Comparison of ENCODE assay signal across 1 cellular context in genomic region chr11:125111341-125112234, GRCh38.
TF ChIP-seq lines count a peak whose summit lies in the region.

Gene TMEM218, minus strand, starts transcription at chr11:125111626. Its CDS starts 9,385 bp downstream, at chr11:125102241.

TF ChIP-seq in K562, 482 proteins besides CTCF, POLR2A, EP300 and RAD21 (continued from another document and continues in another):
- TF ChIP-seq ZBTB9 (CRISPR knock-in tag; IDR thresholded peaks at IDR 0.05) = no peak
- peak; percentile 48; the same call in 1 of the 2 replicates for TF ChIP-seq L3MBTL2 (IDR thresholded peaks at IDR 0.05)
- peak; percentile 100 for TF ChIP-seq VEZF1 (CRISPR knock-in tag; IDR thresholded peaks at IDR 0.05)
- no peak for TF ChIP-seq GTF2F1 (IDR thresholded peaks at IDR 0.05; ENCODE audit: low read depth, low read length)
- peak in 1 of 2 experiments; percentile 87; a peak in 1 of 4 replicates for TF ChIP-seq KDM4B (IDR thresholded peaks at IDR 0.05; ENCODE audit: borderline replicate concordance in 2 of 2, low read depth in 1 of 2)
- TF ChIP-seq POLR2AphosphoS5 (IDR thresholded peaks at IDR 0.05; ENCODE audit: control insufficient read depth, insufficient read depth, low read depth, low read length) = 0 out of 2 replicates have a peak, but pooled peaks have one; percentile 22
- TF ChIP-seq ATF1 (CRISPR knock-in tag; IDR thresholded peaks at IDR 0.05) = peak; percentile 21; the same call in 1 of the 2 replicates
- TF ChIP-seq ATF1 (tag; IDR thresholded peaks at IDR 0.05) = peak; percentile 93
- 0 out of 2 replicates have a peak, but pooled peaks have one; percentile 46 for TF ChIP-seq OTX1 (CRISPR knock-in tag; IDR thresholded peaks at IDR 0.05)
- TF ChIP-seq RCOR1 (IDR thresholded peaks at IDR 0.05; ENCODE audit: borderline replicate concordance in 1 of 2, low read depth in 2 of 2, low read length in 2 of 2) = peak in 1 of 2 experiments; percentile 91; a peak in 2 of 4 replicates
- no peak for TF ChIP-seq NCOA4 (IDR thresholded peaks at IDR 0.05; ENCODE audit: partially characterized antibody)
- TF ChIP-seq TCF3 (CRISPR knock-in tag; IDR thresholded peaks at IDR 0.05) = no peak
- TF ChIP-seq CCAR2 (IDR thresholded peaks at IDR 0.05; ENCODE audit: low read depth, low read length) = no peak
- peak; percentile 57 for TF ChIP-seq RBBP5 (IDR thresholded peaks at IDR 0.05; ENCODE audit: borderline replicate concordance, insufficient read depth, low read length, poor library complexity, severe bottlenecking)
- TF ChIP-seq CBX3 (IDR thresholded peaks at IDR 0.05; ENCODE audit: borderline replicate concordance in 1 of 2, low read length in 2 of 2) = 0 out of 3 replicates have a peak, but pooled peaks of 1 of the 2 experiments have one; percentile 13
- TF ChIP-seq EWSR1 (IDR thresholded peaks at IDR 0.05; ENCODE audit: borderline replicate concordance, low read depth, partially characterized antibody) = no peak
- no peak for TF ChIP-seq FIP1L1 (IDR thresholded peaks at IDR 0.05; ENCODE audit: low read depth, low read length, poor library complexity, severe bottlenecking)
- TF ChIP-seq NFRKB (IDR thresholded peaks at IDR 0.05; ENCODE audit: low read depth) = no peak
- no peak for TF ChIP-seq TCF15 (CRISPR knock-in tag; IDR thresholded peaks at IDR 0.05)
- TF ChIP-seq SP2 (IDR thresholded peaks at IDR 0.05; ENCODE audit: extremely low read depth, low read depth, low read length, poor library complexity, severe bottlenecking) = peak; percentile 66
- TF ChIP-seq ATF7 (IDR thresholded peaks at IDR 0.05) = peak; percentile 63; the same call in 1 of the 2 replicates
- TF ChIP-seq PCBP2 (IDR thresholded peaks at IDR 0.05; ENCODE audit: low read depth, low read length, poor library complexity, severe bottlenecking) = no peak
- TF ChIP-seq KDM1A (IDR thresholded peaks at IDR 0.05) = peak in 1 of 2 experiments; percentile 55; a peak in 2 of 4 replicates
- peak; percentile 79 for TF ChIP-seq MAFG (tag; conservative IDR thresholded peaks at IDR 0.05)
- TF ChIP-seq ZNF449 (CRISPR knock-in tag; IDR thresholded peaks at IDR 0.05) = no peak
- TF ChIP-seq EHMT2 (IDR thresholded peaks at IDR 0.05) = peak; percentile 87
- TF ChIP-seq PKNOX1 (IDR thresholded peaks at IDR 0.05) = peak; percentile 100
- TF ChIP-seq CREB1 (IDR thresholded peaks at IDR 0.05) = peak; percentile 69
- peak; percentile 54 for TF ChIP-seq CREB1 (CRISPR knock-in tag; IDR thresholded peaks at IDR 0.05)
- TF ChIP-seq E2F4 (CRISPR knock-in tag; IDR thresholded peaks at IDR 0.05; ENCODE audit: low read depth) = no peak
- TF ChIP-seq ZNF717 (CRISPR knock-in tag; IDR thresholded peaks at IDR 0.05) = no peak
- TF ChIP-seq U2AF1 (optimal IDR thresholded peaks at IDR 0.05; ENCODE audit: low read depth, low read length) = no peak
- no peak for TF ChIP-seq ZZZ3 (IDR thresholded peaks at IDR 0.05)
- peak; percentile 86 for TF ChIP-seq DACH1 (IDR thresholded peaks at IDR 0.05; ENCODE audit: partially characterized antibody)
- TF ChIP-seq POLR2G (IDR thresholded peaks at IDR 0.05; ENCODE audit: low read depth, low read length) = peak; percentile 53
- no peak for TF ChIP-seq ZNF263 (CRISPR knock-in tag; IDR thresholded peaks at IDR 0.05; ENCODE audit: borderline replicate concordance)
- no peak for TF ChIP-seq KLF6 (CRISPR knock-in tag; IDR thresholded peaks at IDR 0.05; ENCODE audit: borderline replicate concordance)
- TF ChIP-seq BCLAF1 (IDR thresholded peaks at IDR 0.05; ENCODE audit: borderline replicate concordance in 1 of 2, control insufficient read depth in 1 of 2, low read depth in 2 of 2, low read length in 1 of 2) = no peak
- TF ChIP-seq ZHX1 (conservative IDR thresholded peaks at IDR 0.05; ENCODE audit: low read length) = no peak
- no peak for TF ChIP-seq CBX5 (IDR thresholded peaks at IDR 0.05; ENCODE audit: borderline replicate concordance, low read depth)
- TF ChIP-seq KAT7 (CRISPR knock-in tag; IDR thresholded peaks at IDR 0.05; ENCODE audit: borderline replicate concordance) = no peak
- no peak for TF ChIP-seq LARP7 (IDR thresholded peaks at IDR 0.05)
- TF ChIP-seq ELF1 (tag; IDR thresholded peaks at IDR 0.05) = peak; percentile 64
- no peak for TF ChIP-seq TEAD2 (tag; IDR thresholded peaks at IDR 0.05)
- TF ChIP-seq ID3 (CRISPR knock-in tag; IDR thresholded peaks at IDR 0.05) = no peak
- no peak for TF ChIP-seq ID3 (tag; IDR thresholded peaks at IDR 0.05)
- TF ChIP-seq FOXJ2 (tag; IDR thresholded peaks at IDR 0.05) = peak; percentile 49; the same call in 1 of the 2 replicates
- TF ChIP-seq BACH1 (tag; IDR thresholded peaks at IDR 0.05) = no peak
- TF ChIP-seq ZNF785 (CRISPR knock-in tag; IDR thresholded peaks at IDR 0.05) = no peak
- peak; percentile 95 for TF ChIP-seq GABPA (tag; conservative IDR thresholded peaks at IDR 0.05; ENCODE audit: low read depth)
- no peak for TF ChIP-seq ZNF140 (CRISPR knock-in tag; IDR thresholded peaks at IDR 0.05)
- no peak for TF ChIP-seq ZNF324 (CRISPR knock-in tag; IDR thresholded peaks at IDR 0.05)
- no peak for TF ChIP-seq USF2 (CRISPR knock-in tag; IDR thresholded peaks at IDR 0.05)
- TF ChIP-seq ZNF584 (CRISPR knock-in tag; IDR thresholded peaks at IDR 0.05; ENCODE audit: low read depth) = no peak
- TF ChIP-seq MLLT1 (IDR thresholded peaks at IDR 0.05) = peak in 1 of 2 experiments; percentile 72; a peak in 2 of 4 replicates
- no peak for TF ChIP-seq ZNF124 (CRISPR knock-in tag; IDR thresholded peaks at IDR 0.05)
- peak in 1 of 2 experiments; percentile 30; a peak in 2 of 4 replicates for TF ChIP-seq FOXK2 (conservative IDR thresholded peaks at IDR 0.05 in 1 of 2, IDR thresholded peaks at IDR 0.05 in 1 of 2; ENCODE audit: low read depth in 2 of 2)
